In genomic region chr2:217017788-217018187, GRCh38 we compare ENCODE assay signal across 26 cellular contexts.
"Had no signal": no experiment of that assay in that cellular context is flagged by ENCODE, and none has a peak within 500 bp of the region (broad histone marks: within the 10 kb centered on the region; RNA-seq: fewer than 3 reads in every experiment).

No MANE protein-coding gene starts in this region.

- H3K9me3 ChIP-seq: gastroesophageal sphincter, neutrophil, right lobe of liver, thyroid gland had no signal

- H3K4me3 ChIP-seq: dorsolateral prefrontal cortex, gastroesophageal sphincter, heart left ventricle, hepatocyte, pancreas, right lobe of liver, thyroid gland had no signal

- H3K27me3 ChIP-seq: gastroesophageal sphincter, heart left ventricle, neutrophil, pancreas, right lobe of liver, thyroid gland had no signal

- H3K4me3 Mint-ChIP-seq: naive thymus-derived CD4-positive, alpha-beta T cell; nephron progenitor cell; stimulated activated naive CD8-positive, alpha-beta T cell treated with anti-CD3 and anti-CD28 coated beads, Interleukin-15, amount 100 ng/mL, for 72 hours had no signal

- H3K4me1 ChIP-seq: foreskin keratinocyte, gastroesophageal sphincter, pancreas, thyroid gland had no signal

- DNase-seq: central memory CD4-positive, alpha-beta T cell; dorsolateral prefrontal cortex; effector CD4-positive, alpha-beta T cell; foreskin keratinocyte; heart left ventricle; kidney; mammary epithelial cell; mesendoderm; midbrain; naive thymus-derived CD4-positive, alpha-beta T cell; nephron progenitor cell; pancreas; right lobe of liver; stimulated activated CD4-positive, alpha-beta T cell treated with anti-CD3 and anti-CD28 coated beads, Interleukin-15, amount 100 ng/mL, for 24 hours; stimulated activated CD4-positive, alpha-beta T cell treated with anti-CD3 and anti-CD28 coated beads, Interleukin-2, amount 100 ng/mL, for 48 hours; stimulated activated naive CD4-positive, alpha-beta T cell; stimulated activated naive CD8-positive, alpha-beta T cell treated with anti-CD3 and anti-CD28 coated beads, Interleukin-15, amount 100 ng/mL, for 72 hours; thyroid gland; trophoblast cell had no signal

- H3K27ac Mint-ChIP-seq: naive thymus-derived CD4-positive, alpha-beta T cell; stimulated activated naive CD8-positive, alpha-beta T cell treated with anti-CD3 and anti-CD28 coated beads, Interleukin-15, amount 100 ng/mL, for 72 hours had no signal

- H3K36me3 ChIP-seq: gastroesophageal sphincter, heart left ventricle, neutrophil, pancreas, right lobe of liver, thyroid gland had no signal

- H3K79me2 ChIP-seq: hepatocyte had no signal

- FAIRE-seq: colon, kidney, pancreas had no signal

- H3K4me2 ChIP-seq: hepatocyte had no signal

- H3K9me3 Mint-ChIP-seq: stimulated activated naive CD8-positive, alpha-beta T cell treated with anti-CD3 and anti-CD28 coated beads, Interleukin-15, amount 100 ng/mL, for 72 hours had no signal

- H3K27ac ChIP-seq: dorsolateral prefrontal cortex, epithelial cell of prostate, foreskin keratinocyte, gastroesophageal sphincter, hepatocyte, neutrophil, pancreas, right lobe of liver, thyroid gland had no signal

- H2AFZ ChIP-seq: hepatocyte had no signal

- ATAC-seq: esophagus mucosa; foreskin keratinocyte; left lobe of liver; naive thymus-derived CD4-positive, alpha-beta T cell; right lobe of liver; stimulated activated naive CD8-positive, alpha-beta T cell treated with anti-CD3 and anti-CD28 coated beads, Interleukin-15, amount 100 ng/mL, for 72 hours had no signal
